24 cellular contexts compared by ENCODE assay signal in the genomic region with DNA sequence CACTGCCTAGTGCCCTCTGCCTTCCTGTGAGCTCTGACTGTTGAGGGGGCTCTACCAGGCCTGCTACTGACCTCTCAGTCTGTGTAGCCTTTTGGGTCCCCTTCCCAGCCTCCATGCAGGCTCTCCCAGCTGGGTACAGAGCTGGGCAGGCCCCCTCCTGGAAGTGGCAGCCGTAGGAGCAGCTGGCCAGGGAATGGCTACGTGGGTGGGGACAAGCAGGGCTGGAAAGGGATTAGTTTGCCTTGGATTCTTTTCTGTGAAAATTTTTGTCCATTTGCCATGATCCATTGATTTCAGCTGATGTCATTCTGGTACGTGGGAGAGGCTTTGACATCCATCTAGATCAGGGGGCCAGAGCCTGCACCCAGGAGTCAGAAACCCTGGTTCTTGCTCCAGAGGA. TPM values are rescaled to one million over a fixed set of nuclear protein-coding genes. Genes with fewer than 3 reads are reported as not detected.
DNase-seq lines count a peak whose midpoint lies in the region; ATAC-seq, FAIRE-seq and TF ChIP-seq lines count a peak whose summit lies in the region.
"Had no signal": no experiment of that assay in that cellular context is flagged by ENCODE, and none has a peak within 500 bp of the region (broad histone marks: within the 10 kb centered on the region; RNA-seq: fewer than 3 reads in every experiment).

No MANE protein-coding gene starts in this region.

- H3K9me2 ChIP-seq in DOHH2 (replicated peaks; ENCODE audit: control insufficient read depth, low read length), result no peaks in the 10 kb centered on the region

- peaks cover 32% of the 10 kb centered on the region for H3K4me1 Mint-ChIP-seq in nephron progenitor cell
- H3K4me1 Mint-ChIP-seq in stimulated activated effector memory CD8-positive, alpha-beta T cell treated with anti-CD3 and anti-CD28 coated beads, Interleukin-12 subunit alpha, Interleukin-12 subunit beta, amount 100 ng/mL, for 72 hours, result peaks cover 12% of the 10 kb centered on the region

- H3K4me1 ChIP-seq in DOHH2 (ENCODE audit: control insufficient read depth, low read length), result peaks cover 27% of the 10 kb centered on the region
- H3K4me1 ChIP-seq: thyroid gland had no signal

- H3K27me3 ChIP-seq in DOHH2 (ENCODE audit: control insufficient read depth, low read length), result peaks cover 43% of the 10 kb centered on the region
- H3K27me3 ChIP-seq: thyroid gland had no signal

- TF ChIP-seq CTCF in DOHH2 (IDR thresholded peaks at IDR 0.05; ENCODE audit: low read depth, low read length, poor library complexity, severe bottlenecking) (no peak), nephron progenitor cell (IDR thresholded peaks at IDR 0.05) (no peak)

- peak; percentile 5 for FAIRE-seq in GM12892 (lab: Jason Lieb, UNC)
- FAIRE-seq: keratinocyte had no signal

- no peak for TF ChIP-seq POLR2A in GM12892 (IDR thresholded peaks at IDR 0.05; ENCODE audit: low read depth, low read length)

- H3K27me3 Mint-ChIP-seq in nephron progenitor cell (ENCODE audit: low read depth, poor library complexity), result peaks cover 20% of the 10 kb centered on the region

- H3K9me3 ChIP-seq in DOHH2 (ENCODE audit: control insufficient read depth, insufficient read depth, low read length), result no peaks in the 10 kb centered on the region
- H3K9me3 ChIP-seq: thyroid gland had no signal

- no peak for ATAC-seq in stimulated activated effector memory CD8-positive, alpha-beta T cell treated with anti-CD3 and anti-CD28 coated beads, Interleukin-12 subunit alpha, Interleukin-12 subunit beta, amount 100 ng/mL, for 72 hours
- no peak for ATAC-seq in GM21717 (IDR thresholded peaks at IDR 0.05; ENCODE audit: unreplicated experiment)
- ATAC-seq: CD8-positive, alpha-beta T cell had no signal

- H3K36me3 Mint-ChIP-seq in nephron progenitor cell (ENCODE audit: low read depth), result no peaks in the 10 kb centered on the region
- no peaks in the 10 kb centered on the region for H3K36me3 Mint-ChIP-seq in stimulated activated effector memory CD8-positive, alpha-beta T cell treated with anti-CD3 and anti-CD28 coated beads, Interleukin-12 subunit alpha, Interleukin-12 subunit beta, amount 100 ng/mL, for 72 hours
- H3K36me3 Mint-ChIP-seq: activated naive CD8-positive, alpha-beta T cell treated with anti-CD3 and anti-CD28 coated beads for 36 hours; CD8-positive, alpha-beta T cell; neural progenitor cell had no signal

- no peaks in the 10 kb centered on the region for H3K79me2 ChIP-seq in DOHH2 (ENCODE audit: control insufficient read depth, low read length)

- H3K4me3 ChIP-seq in DOHH2 (ENCODE audit: low read length), result no peak overlapping the region; the same call in 1 of the 2 replicates
- H3K4me3 ChIP-seq: neural progenitor cell, thyroid gland had no signal

- no peaks in the 10 kb centered on the region for H4K20me1 ChIP-seq in DOHH2 (ENCODE audit: control insufficient read depth, insufficient read depth, low read depth, low read length)

- H3K9me3 Mint-ChIP-seq in nephron progenitor cell, result no peaks in the 10 kb centered on the region
- H3K9me3 Mint-ChIP-seq in stimulated activated effector memory CD8-positive, alpha-beta T cell treated with anti-CD3 and anti-CD28 coated beads, Interleukin-12 subunit alpha, Interleukin-12 subunit beta, amount 100 ng/mL, for 72 hours, result no peaks in the 10 kb centered on the region
- H3K9me3 Mint-ChIP-seq: activated naive CD8-positive, alpha-beta T cell treated with anti-CD3 and anti-CD28 coated beads for 36 hours; activated T-cell treated with anti-CD3 and anti-CD28 coated beads, Interleukin-2, amount 50 U/mL, for 72 hours; CD8-positive, alpha-beta T cell; dendritic cell treated with granulocyte-macrophage colony-stimulating factor and Interleukin-4, amounts not matched to agents 40 ng/mL and 50 ng/mL, for 4 days; H9; neural progenitor cell had no signal

- no peak overlapping the region for H3K4me3 Mint-ChIP-seq in nephron progenitor cell
- no peak overlapping the region for H3K4me3 Mint-ChIP-seq in stimulated activated effector memory CD8-positive, alpha-beta T cell treated with anti-CD3 and anti-CD28 coated beads, Interleukin-12 subunit alpha, Interleukin-12 subunit beta, amount 100 ng/mL, for 72 hours
- H3K4me3 Mint-ChIP-seq: activated naive CD8-positive, alpha-beta T cell treated with anti-CD3 and anti-CD28 coated beads for 36 hours; CD8-positive, alpha-beta T cell; dendritic cell treated with granulocyte-macrophage colony-stimulating factor and Interleukin-4, amounts not matched to agents 40 ng/mL and 50 ng/mL, for 4 days; H9; neural progenitor cell had no signal

- no peaks in the 10 kb centered on the region for H3K36me3 ChIP-seq in DOHH2 (ENCODE audit: control insufficient read depth, low read length)
- H3K36me3 ChIP-seq: neural progenitor cell, thyroid gland had no signal

- no peaks in the 10 kb centered on the region for H3F3A ChIP-seq in DOHH2 (ENCODE audit: control insufficient read depth, insufficient read depth)

- H3K27ac ChIP-seq in DOHH2 (ENCODE audit: low read depth, low read length), result no peak overlapping the region
- H3K27ac ChIP-seq: foreskin keratinocyte, neural progenitor cell, thyroid gland had no signal

- H3K27ac Mint-ChIP-seq in nephron progenitor cell, result peak overlapping the region; percentile 17
- no peak overlapping the region for H3K27ac Mint-ChIP-seq in stimulated activated effector memory CD8-positive, alpha-beta T cell treated with anti-CD3 and anti-CD28 coated beads, Interleukin-12 subunit alpha, Interleukin-12 subunit beta, amount 100 ng/mL, for 72 hours
- H3K27ac Mint-ChIP-seq: activated naive CD8-positive, alpha-beta T cell treated with anti-CD3 and anti-CD28 coated beads for 36 hours; activated T-cell treated with anti-CD3 and anti-CD28 coated beads, Interleukin-2, amount 50 U/mL, for 72 hours; CD8-positive, alpha-beta T cell; dendritic cell treated with granulocyte-macrophage colony-stimulating factor and Interleukin-4, amounts not matched to agents 40 ng/mL and 50 ng/mL, for 4 days; H9; neural progenitor cell had no signal

- 0 out of 2 replicates have a peak overlapping the region, but pooled peaks have one; percentile 31 for H3K4me2 ChIP-seq in DOHH2 (ENCODE audit: low read length)
- H3K4me2 ChIP-seq: neural progenitor cell had no signal

- DNase-seq in GM12892 (ENCODE audit: insufficient read length) (no peak), astrocyte of the hippocampus (ENCODE audit: low read depth, low spot score) (peak; percentile 34), nephron progenitor cell (no peak), kidney glomerular epithelial cell (lab: John Stamatoyannopoulos, UW) (no peak), inferior parietal cortex (ENCODE audit: extremely low spot score) (no peak)
- DNase-seq in stimulated activated effector memory CD8-positive, alpha-beta T cell treated with anti-CD3 and anti-CD28 coated beads, Interleukin-12 subunit alpha, Interleukin-12 subunit beta, amount 100 ng/mL, for 72 hours (ENCODE audit: low spot score in 2 of 2), result no peak
- DNase-seq: activated naive CD8-positive, alpha-beta T cell treated with anti-CD3 and anti-CD28 coated beads for 36 hours; activated T-cell treated with anti-CD3 and anti-CD28 coated beads, Interleukin-2, amount 50 U/mL, for 72 hours; CD8-positive, alpha-beta T cell; DMS79 treated with DMSO at 0.1 percent for 48 hours; H9; hypothalamus; mesendoderm; NCI-H2107; NCI-H510A; Right ventricle myocardium superior; T-helper 1 cell; thyroid gland had no signal

RNA-seq across cellular contexts. Expression of a gene that starts 23.9 kb away (rescaled TPM):
- 9.0 TPM for polyA plus RNA-seq in GM12892 (2012; ENCODE audit: missing spikeins)
